Comparison of ENCODE assay signal across 1 cellular context in genomic region chr11:120121914-120122473, GRCh38.
TF ChIP-seq lines count a peak whose summit lies in the region.

No MANE protein-coding gene starts in this region.

TF ChIP-seq in A549, 52 proteins besides CTCF, POLR2A, EP300 and RAD21 (continued from another document):
- TF ChIP-seq ATOH8 (CRISPR knock-in tag; IDR thresholded peaks at IDR 0.05; ENCODE audit: low read depth) (no peak), EHF (CRISPR knock-in tag; IDR thresholded peaks at IDR 0.05) (no peak), BHLHE40 (IDR thresholded peaks at IDR 0.05; ENCODE audit: low read depth, low read length) (no peak), MYC (IDR thresholded peaks at IDR 0.05; ENCODE audit: borderline replicate concordance, low read length) (no peak)
- TF ChIP-seq, protein P1, sequence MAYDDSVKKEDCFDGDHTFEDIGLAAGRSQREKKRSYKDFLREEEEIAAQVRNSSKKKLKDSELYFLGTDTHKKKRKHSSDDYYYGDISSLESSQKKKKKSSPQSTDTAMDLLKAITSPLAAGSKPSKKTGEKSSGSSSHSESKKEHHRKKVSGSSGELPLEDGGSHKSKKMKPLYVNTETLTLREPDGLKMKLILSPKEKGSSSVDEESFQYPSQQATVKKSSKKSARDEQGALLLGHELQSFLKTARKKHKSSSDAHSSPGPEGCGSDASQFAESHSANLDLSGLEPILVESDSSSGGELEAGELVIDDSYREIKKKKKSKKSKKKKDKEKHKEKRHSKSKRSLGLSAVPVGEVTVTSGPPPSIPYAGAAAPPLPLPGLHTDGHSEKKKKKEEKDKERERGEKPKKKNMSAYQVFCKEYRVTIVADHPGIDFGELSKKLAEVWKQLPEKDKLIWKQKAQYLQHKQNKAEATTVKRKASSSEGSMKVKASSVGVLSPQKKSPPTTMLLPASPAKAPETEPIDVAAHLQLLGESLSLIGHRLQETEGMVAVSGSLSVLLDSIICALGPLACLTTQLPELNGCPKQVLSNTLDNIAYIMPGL (CRISPR knock-in tag; IDR thresholded peaks at IDR 0.05; ENCODE audit: borderline replicate concordance): no peak
